29 cellular contexts compared by ENCODE assay signal in the genomic region with DNA sequence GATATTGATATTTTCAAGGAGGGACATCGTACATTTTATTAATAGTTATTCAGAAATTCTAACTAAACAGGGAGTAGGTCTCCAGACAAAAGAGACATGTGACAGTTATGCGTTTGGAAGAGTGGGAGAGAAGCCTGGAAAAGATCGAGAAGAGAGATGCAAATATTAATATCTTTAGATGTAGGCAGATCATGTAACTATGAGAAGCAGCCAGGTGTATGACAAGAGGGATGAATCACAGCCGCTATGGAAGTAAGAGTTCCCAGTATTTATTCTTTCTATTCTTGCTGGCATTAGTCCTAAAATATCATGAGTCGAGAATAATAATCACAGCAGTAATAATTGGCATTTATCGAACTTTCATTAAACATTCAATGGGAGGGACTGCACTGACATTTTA.
"Had no signal": no experiment of that assay in that cellular context is flagged by ENCODE, and none has a peak within 500 bp of the region (broad histone marks: within the 10 kb centered on the region; RNA-seq: fewer than 3 reads in every experiment).

No MANE protein-coding gene starts in this region.

- H3K27me3 ChIP-seq: brain microvascular endothelial cell, esophagus squamous epithelium, left lung, ovary, sigmoid colon, vagina had no signal

- H3K4me1 ChIP-seq: esophagus squamous epithelium, left lung, lower lobe of right lung, vagina had no signal

- H3K4me3 ChIP-seq: esophagus squamous epithelium, left lung, lower lobe of right lung, ovary, sigmoid colon, vagina had no signal

- DNase-seq: activated CD4-positive, alpha-beta T cell treated with anti-CD3 and anti-CD28 coated beads for 4 hours; activated CD4-positive, alpha-beta T cell treated with anti-CD3 and anti-CD28 coated beads, Interleukin-2, amount 50 U/mL, for 4 hours; activated gamma-delta T cell; activated naive CD4-positive, alpha-beta T cell treated with anti-CD3 and anti-CD28 coated beads, Interleukin-2, amount 50 U/mL, for 16 hours; activated T-cell treated with anti-CD3 and anti-CD28 coated beads for 4 hours; amniotic stem cell; brain microvascular endothelial cell; cortex of kidney; endodermal cell; esophagus squamous epithelium; glutamatergic neuron; left lung; lower lobe of right lung; mesenchymal stem cell; natural killer cell; ovary; retina; sigmoid colon; small intestine; stimulated activated CD4-positive, alpha-beta T cell treated with anti-CD3 and anti-CD28 coated beads, Interleukin-1b, Interleukin-23, amount 100 ng/mL, for 48 hours; stimulated activated CD4-positive, alpha-beta T cell treated with anti-CD3 and anti-CD28 coated beads, Interleukin-4, amount 100 ng/mL, for 4 hours; stimulated activated CD8-positive, alpha-beta memory T cell treated with anti-CD3 and anti-CD28 coated beads, Interleukin-4, amount 100 ng/mL, for 48 hours; stimulated activated naive CD8-positive, alpha-beta T cell treated with anti-CD3 and anti-CD28 coated beads, Interleukin-15, amount 100 ng/mL, for 72 hours; substantia nigra; T-helper 9 cell had no signal

- H3K27ac ChIP-seq: brain microvascular endothelial cell, epithelial cell of prostate, esophagus squamous epithelium, left lung, lower lobe of right lung, neutrophil, ovary, sigmoid colon, vagina, VCaP had no signal

- H3K36me3 ChIP-seq: brain microvascular endothelial cell, esophagus squamous epithelium, left lung, lower lobe of right lung, neutrophil, ovary, sigmoid colon, vagina had no signal

- H3K9me3 ChIP-seq: esophagus squamous epithelium, left lung, lower lobe of right lung, neutrophil, ovary, sigmoid colon, vagina had no signal
